Comparison of ENCODE assay signal across 22 cellular contexts in the genomic region with DNA sequence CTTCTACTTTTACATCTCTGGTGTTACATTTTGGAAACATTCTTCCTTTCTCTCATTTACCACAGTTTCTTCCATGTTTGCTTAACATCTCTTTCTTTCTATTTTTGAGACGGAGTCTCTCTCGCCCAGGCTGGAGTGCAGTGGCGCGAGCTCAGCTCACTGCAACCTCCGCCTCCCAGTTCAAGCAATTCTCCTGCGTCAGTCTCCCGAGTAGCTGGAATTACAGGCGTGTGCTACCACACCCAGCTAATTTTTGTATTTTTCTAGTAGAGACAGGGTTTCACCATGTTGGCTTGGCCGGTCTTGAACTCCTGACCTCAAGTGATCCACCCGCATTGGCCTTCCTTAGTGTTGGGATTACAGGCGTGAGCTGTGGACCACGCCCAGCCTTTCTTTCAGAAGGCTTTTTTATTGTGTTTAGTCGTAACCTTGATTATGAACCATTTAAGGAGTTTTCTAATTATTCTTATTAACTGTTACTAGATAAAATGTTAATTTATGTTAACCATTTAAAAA. TPM values are rescaled to one million over a fixed set of nuclear protein-coding genes. Genes with fewer than 3 reads are reported as not detected.
A peak's percentile ranks its signal among the peaks of the same experiment; 100 is the strongest.
DNase-seq lines count a peak whose midpoint lies in the region; ATAC-seq, FAIRE-seq and TF ChIP-seq lines count a peak whose summit lies in the region.
"Had no signal": no experiment of that assay in that cellular context is flagged by ENCODE, and none has a peak within 500 bp of the region (broad histone marks: within the 10 kb centered on the region; RNA-seq: fewer than 3 reads in every experiment).

No MANE protein-coding gene starts in this region.

- no peak for ATAC-seq in K562
- no peak for ATAC-seq in activated CD4-positive, CD25-positive, alpha-beta regulatory T cell treated with anti-CD3 and anti-CD28 coated beads, Interleukin-2, amount 50 U/mL, for 24 hours
- ATAC-seq: HCT116 had no signal

- H3K36me3 ChIP-seq in K562 (ENCODE audit: control insufficient read depth, insufficient read depth, low read length), result peaks cover 18% of the 10 kb centered on the region
- H3K36me3 ChIP-seq in tibial nerve, result peaks cover 0 to 7% (median 0%) of the 10 kb centered on the region in 3 donors

- intact Hi-C loops in K562 (cut with micrococcal nuclease), result no loop called here

- peaks cover 6% of the 10 kb centered on the region for H3K9me3 ChIP-seq in K562 (replicated peaks; ENCODE audit: control insufficient read depth, insufficient read depth, low read depth, low read length)
- H3K9me3 ChIP-seq in tibial nerve, result no peaks in the 10 kb centered on the region

- H3K27ac ChIP-seq in K562 (ENCODE audit: extremely low read depth, low read depth, low read length), result no peak overlapping the region
- H3K27ac ChIP-seq in tibial nerve, result peak overlapping the region in 1 of 4 donors; percentile 66
- H3K27ac ChIP-seq: C4-2B, HL-60 had no signal

- TF ChIP-seq POLR2A in K562 (conservative IDR thresholded peaks at IDR 0.05), result no peak
- TF ChIP-seq POLR2A in tibial nerve (IDR thresholded peaks at IDR 0.05), result peak in 1 of 2 donors; percentile 18

- WGBS in K562 (ENCODE audit: insufficient coverage, low coverage, missing lambda C conversion rate), result 91% methylated on average over 13 of the region's 13 CpGs
- 75 to 79% methylated on average over 13 of the region's 13 CpGs for WGBS in tibial nerve, 2 donors

- no peak for DNase-seq in GM19239 (ENCODE audit: insufficient read length, low spot score)
- no peak for DNase-seq in K562 (ENCODE audit: extremely low read depth in 1 of 4, low spot score in 3 of 4)
- peak; percentile 35 for DNase-seq in fibroblast of the aortic adventitia (ENCODE audit: low read depth)
- peak in 1 of 2 donors; percentile 21 for DNase-seq in tibial nerve (ENCODE audit: low spot score in 2 of 2)
- no peak for DNase-seq in NCI-H526 treated with DMSO at 0.1 percent for 48 hours (lab: John Stamatoyannopoulos, UW)
- no peak for DNase-seq in NCI-H1092 (lab: John Stamatoyannopoulos, UW)
- DNase-seq: ACHN; AML-193; CD4-positive, alpha-beta memory T cell; DMS153; DMS79; GDM1; GOT3; H7; HFFc6 had no signal

- H3K27me3 ChIP-seq in K562 (ENCODE audit: control insufficient read depth in 2 of 2, insufficient read depth in 2 of 2, low read length in 2 of 2) (no peaks in the 10 kb centered on the region), tibial nerve (no peaks in the 10 kb centered on the region)

- no peaks in the 10 kb centered on the region for H4K20me1 ChIP-seq in K562 (replicated peaks; ENCODE audit: control insufficient read depth, insufficient read depth, low read length)

- in situ Hi-C loops in K562 (cut with MboI), result no loop called here

- H3K4me1 ChIP-seq in K562 (replicated peaks in 1 of 2; ENCODE audit: control insufficient read depth in 2 of 2, insufficient read depth in 2 of 2, low read length in 2 of 2) (no peaks in the 10 kb centered on the region; a peak in 1 of 5 replicates), tibial nerve (peaks cover 0 to 22% (median 3%) of the 10 kb centered on the region in 4 donors)

- no peak overlapping the region for H3K9ac ChIP-seq in K562 (ENCODE audit: insufficient read depth in 1 of 2, low read depth in 2 of 2, low read length in 2 of 2)

- POLR2A ChIA-PET in K562 (lab: Yijun Ruan, JAX), result interaction anchor here (1.0 kb wide), 1 partner anchor 9 kb away, joined by 3 read pairs; no protein-coding TSS in a partner anchor

- no peak overlapping the region for H3K4me2 ChIP-seq in K562 (ENCODE audit: insufficient read depth, low read length)

- H3K4me3 ChIP-seq in K562 (no peak overlapping the region), fibroblast of the aortic adventitia (ENCODE audit: low read depth, low read length) (no peak overlapping the region), tibial nerve (no peak overlapping the region)

- FAIRE-seq in GM19239 (lab: Jason Lieb, UNC) (peak; percentile 61), K562 (lab: Jason Lieb, UNC) (no peak)
- FAIRE-seq: A204.1, GM12892, GM18507 had no signal

- no peak for TF ChIP-seq RAD21 in K562 (CRISPR knock-in tag; conservative IDR thresholded peaks at IDR 0.05 in 1 of 2, IDR thresholded peaks at IDR 0.05 in 1 of 2)

- TF ChIP-seq CTCF in K562 (IDR thresholded peaks at IDR 0.05 in 2 of 3, conservative IDR thresholded peaks at IDR 0.05 in 1 of 3; ENCODE audit: insufficient read depth in 2 of 3, low read depth in 1 of 3, low read length in 3 of 3) (no peak), fibroblast of the aortic adventitia (IDR thresholded peaks at IDR 0.05; ENCODE audit: insufficient read depth, low read length) (no peak), tibial nerve (IDR thresholded peaks at IDR 0.05) (no peak)

- BruUV-seq in K562 (replicated peaks; lab: Mats Ljungman, UMichigan), result no TSS peak

- no peaks in the 10 kb centered on the region for H3K9me1 ChIP-seq in K562 (ENCODE audit: control insufficient read depth, insufficient read depth, low read length)

- peaks cover 89% of the 10 kb centered on the region for H3K79me2 ChIP-seq in K562 (ENCODE audit: control insufficient read depth, insufficient read depth, low read length)

- TF ChIP-seq EP300 in K562 (IDR thresholded peaks at IDR 0.05; ENCODE audit: low read length) (no peak), tibial nerve (IDR thresholded peaks at IDR 0.05) (peak; percentile 47 to 59)

- H2AFZ ChIP-seq in K562 (ENCODE audit: low read depth, low read length), result no peak overlapping the region

- CTCF ChIA-PET in K562 (lab: Yijun Ruan, JAX; ENCODE audit: low intra/inter-chr PET ratio), result no interaction called here

TF ChIP-seq in K562, 482 proteins besides CTCF, POLR2A, EP300 and RAD21:
- no peak for TF ChIP-seq SP2 (IDR thresholded peaks at IDR 0.05; ENCODE audit: extremely low read depth, low read depth, low read length, poor library complexity, severe bottlenecking)
- no peak for TF ChIP-seq HDGF (IDR thresholded peaks at IDR 0.05)
- TF ChIP-seq BMI1 (IDR thresholded peaks at IDR 0.05; ENCODE audit: low read length), result no peak
- no peak for TF ChIP-seq ZNF584 (CRISPR knock-in tag; IDR thresholded peaks at IDR 0.05; ENCODE audit: low read depth)
- TF ChIP-seq ZBTB33 (CRISPR knock-in tag; IDR thresholded peaks at IDR 0.05), result 0 out of 2 replicates have a peak, but pooled peaks have one; percentile 29

RNA-seq across cellular contexts. Expression of gene MAP3K4, which starts 27.8 kb away (rescaled TPM):
- 89.3 and 263 TPM in 2 replicates for total RNA-seq in K562 (2011; cell fraction: chromatin; rRNA removed; ENCODE audit: low replicate concordance)
- total RNA-seq in K562 (2011; cell fraction: nucleolus; rRNA removed), result 37.0 and 55.8 TPM in 2 replicates
- 93.4 and 112 TPM in 2 replicates for total RNA-seq in K562 (2011; cell fraction: nucleoplasm; rRNA removed)
- total RNA-seq in K562 (2014; rRNA removed) (47.3 and 48.9 TPM in 2 replicates), K562 (2014; rRNA removed; fragmentation: Illumina TruSeq; extraction: Trizol) (60.0 and 68.2 TPM in 2 replicates), K562 (2015; rRNA removed; fragmentation: Illumina TruSeq; extraction: Trizol) (60.3 and 62.6 TPM in 2 replicates), K562 (2021) (74.2 and 77.2 TPM in 2 replicates), fibroblast of the aortic adventitia (ENCODE audit: low replicate concordance) (20.9 and 25.0 TPM in 2 replicates), tibial nerve (10 to 100 TPM; 42.9 to 63.0 (median 56.0) TPM)
- polyA plus RNA-seq in K562 (2011; rRNA removed) (39.0 and 45.1 TPM in 2 replicates), K562 (2014; fragmentation: Illumina TruSeq; extraction: Trizol) (39.4 and 51.8 TPM in 2 replicates), K562 (2014; fragmentation: Nextera tagmentation; extraction: Ambion mirVana) (10 to 100 TPM; 21.0 to 24.0 TPM), K562 (2014; rRNA removed) (40.6 and 44.9 TPM in 2 replicates)
- 16.5 and 25.0 TPM in 2 replicates for polyA plus RNA-seq in K562 (2011; cell fraction: cytosol; rRNA removed)
- 109 and 122 TPM in 2 replicates for polyA plus RNA-seq in K562 (2011; cell fraction: nucleus; rRNA removed)
- 24.3 and 31.1 TPM in 2 replicates for polyA plus RNA-seq in K562 (2012)
- 96.3 and 107 TPM in 2 replicates for polyA minus RNA-seq in K562 (2011; rRNA and poly(A)+ RNA removed)
- polyA minus RNA-seq in K562 (2011; cell fraction: cytosol; rRNA and poly(A)+ RNA removed), result 24.5 and 37.7 TPM in 2 replicates
- 86.0 and 138 TPM in 2 replicates for polyA minus RNA-seq in K562 (2011; cell fraction: nucleus; rRNA and poly(A)+ RNA removed)
